ENCODE assay signal across 15 cellular contexts in the genomic region with DNA sequence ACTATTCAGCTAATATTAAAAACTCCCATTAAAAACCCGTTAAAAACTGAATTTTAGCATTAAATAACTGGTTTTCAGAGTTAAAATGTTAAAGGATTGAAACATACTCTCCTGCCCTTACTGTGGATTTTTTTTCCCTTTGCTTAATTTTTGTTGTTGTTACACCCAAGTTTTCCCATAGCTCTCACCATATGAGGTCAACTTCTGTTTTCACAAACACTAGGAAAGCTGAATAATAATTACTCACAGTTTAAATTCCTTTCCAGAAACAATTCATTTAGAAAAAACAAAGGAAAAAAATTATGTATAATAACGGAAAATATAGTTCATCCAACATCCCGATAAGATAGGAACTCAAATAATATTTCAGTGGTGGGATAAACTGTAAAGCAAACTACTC.
A peak's percentile ranks its signal among the peaks of the same experiment; 100 is the strongest.
DNase-seq lines count a peak whose midpoint lies in the region; ATAC-seq and TF ChIP-seq lines count a peak whose summit lies in the region.
"Had no signal": no experiment of that assay in that cellular context is flagged by ENCODE, and none has a peak within 500 bp of the region (broad histone marks: within the 10 kb centered on the region; RNA-seq: fewer than 3 reads in every experiment).

No MANE protein-coding gene starts in this region.

- DNase-seq in HCT116 (ENCODE audit: low read depth, low spot score) (no peak), dermis microvascular lymphatic vessel endothelial cell (ENCODE audit: low read depth in 2 of 2) (peak; percentile 81 to 83), left lung (no peak), RPMI8226 (no peak), NCI-H1694 (lab: John Stamatoyannopoulos, UW) (no peak)
- DNase-seq in T-helper 2 cell treated with Interferon-gamma antibody and Interleukin-4, amounts not matched to agents 5 μg/mL and 100 μg/mL, for 36 hours (ENCODE audit: low spot score), result no peak
- DNase-seq: CD8-positive, alpha-beta memory T cell; DMS 273 treated with DMSO at 0.1 percent for 48 hours; MV-4-11; NCI-H1436 treated with DMSO at 0.1 percent for 48 hours; NCI-H226; NCI-H526 treated with DMSO at 0.1 percent for 48 hours had no signal

- H3K4me3 Mint-ChIP-seq in T-helper 2 cell treated with Interferon-gamma antibody and Interleukin-4, amounts not matched to agents 5 μg/mL and 100 μg/mL, for 36 hours, result no peak overlapping the region
- H3K4me3 Mint-ChIP-seq: CD8-positive, alpha-beta memory T cell had no signal

- no peak for TF ChIP-seq RAD21 in HCT116 (IDR thresholded peaks at IDR 0.05; ENCODE audit: low read depth)

- no peak for ATAC-seq in HCT116
- peak; percentile 19 for ATAC-seq in left lung
- ATAC-seq in GM19324 (IDR thresholded peaks at IDR 0.05; ENCODE audit: low FRiP score, unreplicated experiment), result no peak

- H3K4me3 ChIP-seq in HCT116 (replicated peaks in 1 of 2; ENCODE audit: low read depth in 1 of 2, low read length in 2 of 2) (no peak overlapping the region), left lung (no peak overlapping the region)
- H3K4me3 ChIP-seq: BLaER1, SJSA1 had no signal

- peaks cover 34 to 49% of the 10 kb centered on the region in 2 experiments for H3K4me1 ChIP-seq in HCT116 (ENCODE audit: control insufficient read depth in 1 of 2, insufficient read depth in 2 of 2, low read length in 2 of 2)
- H3K4me1 ChIP-seq in left lung, result peaks cover 3 to 6% of the 10 kb centered on the region in 2 donors
- H3K4me1 ChIP-seq: BLaER1 had no signal

- CTCF ChIA-PET in HCT116 (lab: Charles Lee), result no interaction called here

- no peak overlapping the region for H2AFZ ChIP-seq in HCT116 (ENCODE audit: low read depth, low read length, poor library complexity, severe bottlenecking)

- intact Hi-C loops in HCT116 (cut with micrococcal nuclease), result no loop called here
- intact Hi-C loops in left lung (cut with DNase I), result no loop called here

- H3K4me1 Mint-ChIP-seq in T-helper 2 cell treated with Interferon-gamma antibody and Interleukin-4, amounts not matched to agents 5 μg/mL and 100 μg/mL, for 36 hours (ENCODE audit: low read depth), result peaks cover 3% of the 10 kb centered on the region

- no peak overlapping the region for H3K9ac ChIP-seq in HCT116 (ENCODE audit: low read length)
- H3K9ac ChIP-seq: BLaER1 had no signal

- no peaks in the 10 kb centered on the region for H3K9me3 Mint-ChIP-seq in T-helper 2 cell treated with Interferon-gamma antibody and Interleukin-4, amounts not matched to agents 5 μg/mL and 100 μg/mL, for 36 hours
- H3K9me3 Mint-ChIP-seq: CD8-positive, alpha-beta memory T cell had no signal

- no peaks in the 10 kb centered on the region for H3K36me3 Mint-ChIP-seq in T-helper 2 cell treated with Interferon-gamma antibody and Interleukin-4, amounts not matched to agents 5 μg/mL and 100 μg/mL, for 36 hours (ENCODE audit: low read depth)
- H3K36me3 Mint-ChIP-seq: CD8-positive, alpha-beta memory T cell had no signal

- peaks cover 95% of the 10 kb centered on the region for H3K79me2 ChIP-seq in HCT116 (ENCODE audit: insufficient read depth, low read length)

- TF ChIP-seq POLR2A in HCT116 (IDR thresholded peaks at IDR 0.05; ENCODE audit: borderline replicate concordance, extremely low read depth, insufficient read depth, insufficient read length), result no peak

- H3K36me3 ChIP-seq in HCT116 (ENCODE audit: control insufficient read depth in 1 of 2, insufficient read depth in 2 of 2, low read length in 2 of 2), result no peaks in the 10 kb centered on the region
- H3K36me3 ChIP-seq in left lung, result no peaks in the 10 kb centered on the region
- H3K36me3 ChIP-seq: BLaER1, SJSA1 had no signal

- H3K27me3 Mint-ChIP-seq in T-helper 2 cell treated with Interferon-gamma antibody and Interleukin-4, amounts not matched to agents 5 μg/mL and 100 μg/mL, for 36 hours (ENCODE audit: low read depth), result peaks cover 18% of the 10 kb centered on the region
- H3K27me3 Mint-ChIP-seq: CD8-positive, alpha-beta memory T cell had no signal

- H3K9me3 ChIP-seq in HCT116 (ENCODE audit: control insufficient read depth in 1 of 2, insufficient read depth in 1 of 2, low read depth in 1 of 2, low read length in 2 of 2) (no peaks in the 10 kb centered on the region), left lung (no peaks in the 10 kb centered on the region)
- H3K9me3 ChIP-seq: BLaER1, SJSA1 had no signal

- no peak overlapping the region for H3K27ac Mint-ChIP-seq in T-helper 2 cell treated with Interferon-gamma antibody and Interleukin-4, amounts not matched to agents 5 μg/mL and 100 μg/mL, for 36 hours

- no peak for TF ChIP-seq CTCF in HCT116 (IDR thresholded peaks at IDR 0.05 in 2 of 3, conservative IDR thresholded peaks at IDR 0.05 in 1 of 3; ENCODE audit: borderline replicate concordance in 1 of 3, insufficient read depth in 1 of 3, low read depth in 2 of 3, low read length in 2 of 3)
- TF ChIP-seq CTCF in left lung (IDR thresholded peaks at IDR 0.05), result no peak

- POLR2A ChIA-PET in HCT116 (lab: Charles Lee), result no interaction called here

- H3K9me2 ChIP-seq in HCT116 (ENCODE audit: insufficient read depth), result no peaks in the 10 kb centered on the region

- no TSS peak for BruUV-seq in HCT116 (replicated peaks; lab: Mats Ljungman, UMichigan)

- H3K27ac ChIP-seq in HCT116 (ENCODE audit: low read depth, low read length) (peak overlapping the region; percentile 43; the same call in 1 of the 2 replicates), left lung (no peak overlapping the region)
- H3K27ac ChIP-seq: BLaER1, SJSA1 had no signal

- peaks cover 4% of the 10 kb centered on the region; the same call in 1 of the 2 replicates for H4K20me1 ChIP-seq in HCT116 (ENCODE audit: insufficient read depth)

- peak overlapping the region; percentile 8; the same call in 1 of the 2 replicates for H3K4me2 ChIP-seq in HCT116 (ENCODE audit: low read length)
- H3K4me2 ChIP-seq: BLaER1 had no signal

- H3K27me3 ChIP-seq in HCT116 (ENCODE audit: insufficient read depth, low read length) (no peaks in the 10 kb centered on the region), left lung (no peaks in the 10 kb centered on the region)
- H3K27me3 ChIP-seq: BLaER1, SJSA1 had no signal

- RAD21 ChIA-PET in HCT116 (lab: Charles Lee; ENCODE audit: low non-redundant PET in 1 of 2, low total read pairs in 2 of 2, uncharacterized antibody in 2 of 2, unreplicated experiment in 2 of 2), result no interaction called here

TF ChIP-seq in HCT116, 20 proteins besides CTCF, POLR2A, EP300 and RAD21 (continues in another document):
- TF ChIP-seq CEBPB (IDR thresholded peaks at IDR 0.05; ENCODE audit: low read depth) (no peak), CBX3 (IDR thresholded peaks at IDR 0.05; ENCODE audit: low read depth) (no peak), SP1 (IDR thresholded peaks at IDR 0.05; ENCODE audit: low read depth) (no peak), EGR1 (IDR thresholded peaks at IDR 0.05; ENCODE audit: low read depth) (no peak), YY1 (IDR thresholded peaks at IDR 0.05; ENCODE audit: extremely low read depth, insufficient replicate concordance, low read depth, low read length) (no peak), SIN3A (IDR thresholded peaks at IDR 0.05; ENCODE audit: low read depth) (no peak), EZH2 (IDR thresholded peaks at IDR 0.05) (no peak), ELF1 (IDR thresholded peaks at IDR 0.05; ENCODE audit: borderline replicate concordance, low read depth) (no peak), FOSL1 (IDR thresholded peaks at IDR 0.05; ENCODE audit: low read depth) (no peak), JUND (IDR thresholded peaks at IDR 0.05) (no peak)
- TF ChIP-seq, protein P1, sequence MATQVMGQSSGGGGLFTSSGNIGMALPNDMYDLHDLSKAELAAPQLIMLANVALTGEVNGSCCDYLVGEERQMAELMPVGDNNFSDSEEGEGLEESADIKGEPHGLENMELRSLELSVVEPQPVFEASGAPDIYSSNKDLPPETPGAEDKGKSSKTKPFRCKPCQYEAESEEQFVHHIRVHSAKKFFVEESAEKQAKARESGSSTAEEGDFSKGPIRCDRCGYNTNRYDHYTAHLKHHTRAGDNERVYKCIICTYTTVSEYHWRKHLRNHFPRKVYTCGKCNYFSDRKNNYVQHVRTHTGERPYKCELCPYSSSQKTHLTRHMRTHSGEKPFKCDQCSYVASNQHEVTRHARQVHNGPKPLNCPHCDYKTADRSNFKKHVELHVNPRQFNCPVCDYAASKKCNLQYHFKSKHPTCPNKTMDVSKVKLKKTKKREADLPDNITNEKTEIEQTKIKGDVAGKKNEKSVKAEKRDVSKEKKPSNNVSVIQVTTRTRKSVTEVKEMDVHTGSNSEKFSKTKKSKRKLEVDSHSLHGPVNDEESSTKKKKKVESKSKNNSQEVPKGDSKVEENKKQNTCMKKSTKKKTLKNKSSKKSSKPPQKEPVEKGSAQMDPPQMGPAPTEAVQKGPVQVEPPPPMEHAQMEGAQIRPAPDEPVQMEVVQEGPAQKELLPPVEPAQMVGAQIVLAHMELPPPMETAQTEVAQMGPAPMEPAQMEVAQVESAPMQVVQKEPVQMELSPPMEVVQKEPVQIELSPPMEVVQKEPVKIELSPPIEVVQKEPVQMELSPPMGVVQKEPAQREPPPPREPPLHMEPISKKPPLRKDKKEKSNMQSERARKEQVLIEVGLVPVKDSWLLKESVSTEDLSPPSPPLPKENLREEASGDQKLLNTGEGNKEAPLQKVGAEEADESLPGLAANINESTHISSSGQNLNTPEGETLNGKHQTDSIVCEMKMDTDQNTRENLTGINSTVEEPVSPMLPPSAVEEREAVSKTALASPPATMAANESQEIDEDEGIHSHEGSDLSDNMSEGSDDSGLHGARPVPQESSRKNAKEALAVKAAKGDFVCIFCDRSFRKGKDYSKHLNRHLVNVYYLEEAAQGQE (IDR thresholded peaks at IDR 0.05; ENCODE audit: low read depth), result no peak
- TF ChIP-seq, protein P2, sequence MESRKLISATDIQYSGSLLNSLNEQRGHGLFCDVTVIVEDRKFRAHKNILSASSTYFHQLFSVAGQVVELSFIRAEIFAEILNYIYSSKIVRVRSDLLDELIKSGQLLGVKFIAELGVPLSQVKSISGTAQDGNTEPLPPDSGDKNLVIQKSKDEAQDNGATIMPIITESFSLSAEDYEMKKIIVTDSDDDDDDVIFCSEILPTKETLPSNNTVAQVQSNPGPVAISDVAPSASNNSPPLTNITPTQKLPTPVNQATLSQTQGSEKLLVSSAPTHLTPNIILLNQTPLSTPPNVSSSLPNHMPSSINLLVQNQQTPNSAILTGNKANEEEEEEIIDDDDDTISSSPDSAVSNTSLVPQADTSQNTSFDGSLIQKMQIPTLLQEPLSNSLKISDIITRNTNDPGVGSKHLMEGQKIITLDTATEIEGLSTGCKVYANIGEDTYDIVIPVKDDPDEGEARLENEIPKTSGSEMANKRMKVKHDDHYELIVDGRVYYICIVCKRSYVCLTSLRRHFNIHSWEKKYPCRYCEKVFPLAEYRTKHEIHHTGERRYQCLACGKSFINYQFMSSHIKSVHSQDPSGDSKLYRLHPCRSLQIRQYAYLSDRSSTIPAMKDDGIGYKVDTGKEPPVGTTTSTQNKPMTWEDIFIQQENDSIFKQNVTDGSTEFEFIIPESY (IDR thresholded peaks at IDR 0.05; ENCODE audit: extremely low read depth, insufficient replicate concordance, low read length), result no peak
- TF ChIP-seq, protein P3, sequence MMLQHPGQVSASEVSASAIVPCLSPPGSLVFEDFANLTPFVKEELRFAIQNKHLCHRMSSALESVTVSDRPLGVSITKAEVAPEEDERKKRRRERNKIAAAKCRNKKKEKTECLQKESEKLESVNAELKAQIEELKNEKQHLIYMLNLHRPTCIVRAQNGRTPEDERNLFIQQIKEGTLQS (IDR thresholded peaks at IDR 0.05), result no peak

Comparison
In these comparisons a context has a peak if more than half of its experiments do, and no peak if none do; other contexts are left out.
1. DNase-seq: peak in dermis microvascular lymphatic vessel endothelial cell (2 of 2); none in HCT116 (single experiment), left lung (0 of 2), RPMI8226 (single experiment), T-helper 2 cell treated with Interferon-gamma antibody and Interleukin-4, amounts not matched to agents 5 μg/mL and 100 μg/mL, for 36 hours (single experiment) and NCI-H1694 (single experiment).